Comparison of ENCODE assay signal across 18 cellular contexts in the genomic region with DNA sequence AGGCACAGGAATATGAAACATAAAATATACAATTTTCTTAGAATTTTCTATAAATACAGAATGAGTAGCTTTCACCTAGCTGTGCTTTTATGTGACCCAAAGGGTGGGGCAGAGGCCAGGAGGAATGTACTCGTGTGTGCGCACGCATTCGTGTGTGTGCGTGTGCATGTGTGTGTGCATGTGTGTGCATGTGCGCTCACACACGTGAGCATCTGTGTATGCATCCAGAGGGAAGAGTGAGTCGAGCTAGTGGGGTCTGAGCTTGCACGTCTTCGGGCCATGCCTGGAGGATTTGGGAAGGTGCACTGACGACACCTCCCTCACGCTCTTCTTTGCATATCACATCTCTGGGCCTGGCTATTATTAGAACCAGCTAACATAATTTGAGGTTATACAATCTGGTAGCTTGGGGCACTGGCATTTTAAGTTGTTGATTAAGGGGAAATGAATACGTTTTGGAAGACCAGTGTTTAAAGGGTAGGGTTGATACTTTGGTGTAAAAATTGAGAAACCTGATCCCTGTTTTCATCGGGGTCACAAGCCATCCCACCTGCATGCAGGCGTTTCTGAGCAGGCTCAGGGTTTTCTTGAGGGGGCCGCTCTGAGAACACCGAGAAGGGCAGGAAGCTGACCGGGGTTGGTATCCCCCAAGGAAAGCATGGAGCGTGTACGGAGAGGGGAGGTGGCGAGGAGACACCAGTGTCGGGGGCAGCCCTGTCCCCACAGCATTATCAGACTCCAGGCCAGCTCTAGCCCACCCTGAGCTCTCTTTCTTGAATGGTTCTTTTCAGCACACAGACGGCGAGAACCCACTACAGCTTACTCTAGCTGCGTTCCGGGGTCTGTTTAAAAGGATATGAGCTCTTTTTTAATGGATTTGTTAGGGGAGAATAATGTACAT.
DNase-seq lines count a peak whose midpoint lies in the region; ATAC-seq, FAIRE-seq and TF ChIP-seq lines count a peak whose summit lies in the region.
"Had no signal": no experiment of that assay in that cellular context is flagged by ENCODE, and none has a peak within 500 bp of the region (broad histone marks: within the 10 kb centered on the region; RNA-seq: fewer than 3 reads in every experiment).

No MANE protein-coding gene starts in this region.

- no peak for TF ChIP-seq EP300 in GM12878 (IDR thresholded peaks at IDR 0.05; ENCODE audit: borderline replicate concordance in 1 of 2, control insufficient read depth in 1 of 2, low read depth in 2 of 2, low read length in 2 of 2)

- SMC1A ChIA-PET in GM12878 (lab: Charles Lee; ENCODE audit: uncharacterized antibody, unreplicated experiment), result interaction anchor here (0.9 to 2.6 kb wide), 9 partner anchors 9 to 40 kb away, joined by 3 to 12 read pairs (median 3); no protein-coding TSS in a partner anchor

- H3K4me3 ChIP-seq in GM12878, result no peak overlapping the region

- H3K27me3 Mint-ChIP-seq in activated naive CD4-positive, alpha-beta T cell treated with anti-CD3 and anti-CD28 coated beads, Interleukin-2, amount 50 U/mL, for 24 hours, result no peaks in the 10 kb centered on the region
- no peaks in the 10 kb centered on the region for H3K27me3 Mint-ChIP-seq in memory B cell
- no peaks in the 10 kb centered on the region for H3K27me3 Mint-ChIP-seq in chondrocyte (ENCODE audit: low read depth)
- H3K27me3 Mint-ChIP-seq: activated CD4-positive, alpha-beta memory T cell treated with anti-CD3 and anti-CD28 coated beads, Interleukin-2, amount 10 ng/mL, durations not matched to agents 7 days and 5 days had no signal

- H2AFZ ChIP-seq in GM12878 (ENCODE audit: control insufficient read depth, low read depth, low read length), result no peak overlapping the region

- no peaks in the 10 kb centered on the region; the same call in 1 of the 2 replicates for H4K20me1 ChIP-seq in GM12878 (ENCODE audit: control insufficient read depth, insufficient read depth)

- H3K27me3 ChIP-seq in GM12878 (replicated peaks in 1 of 2; ENCODE audit: control insufficient read depth in 2 of 2, insufficient read depth in 2 of 2, low read length in 1 of 2), result no peaks in the 10 kb centered on the region

- no peak for DNase-seq in activated naive CD4-positive, alpha-beta T cell treated with anti-CD3 and anti-CD28 coated beads, Interleukin-2, amount 50 U/mL, for 72 hours (ENCODE audit: low spot score in 2 of 2)
- DNase-seq in GM12878 (ENCODE audit: low read depth, low spot score) (no peak), memory B cell (ENCODE audit: low spot score in 2 of 2) (no peak), A172 (ENCODE audit: low spot score) (no peak), chondrocyte (ENCODE audit: low spot score) (no peak)
- DNase-seq in stimulated activated effector memory CD8-positive, alpha-beta T cell treated with anti-CD3 and anti-CD28 coated beads, Interleukin-12 subunit alpha, Interleukin-12 subunit beta, amount 100 ng/mL, for 72 hours (ENCODE audit: low spot score in 2 of 2), result no peak
- DNase-seq: activated CD4-positive, alpha-beta memory T cell treated with anti-CD3 and anti-CD28 coated beads, Interleukin-2, amount 10 ng/mL, durations not matched to agents 7 days and 5 days; activated effector memory CD4-positive, alpha-beta T cell treated with anti-CD3 and anti-CD28 coated beads, Interleukin-2, amount 50 U/mL, for 16 hours; NCI-H1436; NCI-H82; SK-N-SH; stimulated activated naive CD8-positive, alpha-beta T cell treated with anti-CD3 and anti-CD28 coated beads, Interleukin-15, Interleukin-2, amounts not matched to agents 100 U/mL and 50 U/mL, for 24 hours had no signal

- H3K4me1 Mint-ChIP-seq in activated naive CD4-positive, alpha-beta T cell treated with anti-CD3 and anti-CD28 coated beads, Interleukin-2, amount 50 U/mL, for 24 hours, result peaks cover 68% of the 10 kb centered on the region
- H3K4me1 Mint-ChIP-seq in memory B cell (peaks cover 25% of the 10 kb centered on the region), chondrocyte (ENCODE audit: low read depth) (peaks cover 36% of the 10 kb centered on the region)
- H3K4me1 Mint-ChIP-seq in stimulated activated effector memory CD8-positive, alpha-beta T cell treated with anti-CD3 and anti-CD28 coated beads, Interleukin-12 subunit alpha, Interleukin-12 subunit beta, amount 100 ng/mL, for 72 hours, result peaks cover 75% of the 10 kb centered on the region

- H3K27ac Mint-ChIP-seq in activated naive CD4-positive, alpha-beta T cell treated with anti-CD3 and anti-CD28 coated beads, Interleukin-2, amount 50 U/mL, for 24 hours, result peak overlapping the region; percentile 76
- peak overlapping the region in 1 of 2 donors; percentile 50 for H3K27ac Mint-ChIP-seq in activated naive CD4-positive, alpha-beta T cell treated with anti-CD3 and anti-CD28 coated beads, Interleukin-2, amount 50 U/mL, for 72 hours
- peak overlapping the region; percentile 49 for H3K27ac Mint-ChIP-seq in memory B cell
- peak overlapping the region; percentile 29 for H3K27ac Mint-ChIP-seq in stimulated activated effector memory CD8-positive, alpha-beta T cell treated with anti-CD3 and anti-CD28 coated beads, Interleukin-12 subunit alpha, Interleukin-12 subunit beta, amount 100 ng/mL, for 72 hours
- no peak overlapping the region for H3K27ac Mint-ChIP-seq in chondrocyte (ENCODE audit: unreplicated experiment)
- H3K27ac Mint-ChIP-seq: activated CD4-positive, alpha-beta memory T cell treated with anti-CD3 and anti-CD28 coated beads, Interleukin-2, amount 10 ng/mL, durations not matched to agents 7 days and 5 days had no signal

- in situ Hi-C loops in GM12878 (cut with MboI), result no loop called here

- H3K27ac ChIP-seq in GM12878 (ENCODE audit: control insufficient read depth, insufficient read depth), result no peak overlapping the region

- intact Hi-C loops in GM12878 (cut with micrococcal nuclease; ENCODE audit: unreplicated experiment), result no loop called here

- no peak for FAIRE-seq in GM12878 (lab: Jason Lieb, UNC)
- FAIRE-seq: frontal cortex, HTR-8/SVneo, TTC549 had no signal

- RAD21 ChIA-PET in GM12878 (lab: Charles Lee; ENCODE audit: unreplicated experiment), result interaction anchor here (1.0 kb wide), 1 partner anchor 11 kb away, joined by 3 read pairs; no protein-coding TSS in a partner anchor

- H3K36me3 ChIP-seq in GM12878 (ENCODE audit: control insufficient read depth in 2 of 2, insufficient read depth in 2 of 2, low read length in 1 of 2), result peaks cover 11 to 20% of the 10 kb centered on the region in 2 experiments

- POLR2A ChIA-PET in GM12878 (lab: Charles Lee), result interaction anchor here (0.6 to 0.7 kb wide), 2 partner anchors 11 to 392 kb away, joined by 3 to 5 read pairs; no protein-coding TSS in a partner anchor

- ATAC-seq in activated naive CD4-positive, alpha-beta T cell treated with anti-CD3 and anti-CD28 coated beads, Interleukin-2, amount 50 U/mL, for 72 hours, result no peak
- ATAC-seq in GM12878 (no peak), memory B cell (ENCODE audit: low read depth) (no peak), HG03571 (IDR thresholded peaks at IDR 0.05; ENCODE audit: unreplicated experiment) (no peak)
- no peak for ATAC-seq in stimulated activated effector memory CD8-positive, alpha-beta T cell treated with anti-CD3 and anti-CD28 coated beads, Interleukin-12 subunit alpha, Interleukin-12 subunit beta, amount 100 ng/mL, for 72 hours
- ATAC-seq: stimulated activated naive CD8-positive, alpha-beta T cell treated with anti-CD3 and anti-CD28 coated beads, Interleukin-15, Interleukin-2, amounts not matched to agents 100 U/mL and 50 U/mL, for 24 hours had no signal

- H3K9ac ChIP-seq in GM12878 (ENCODE audit: control insufficient read depth, insufficient read depth, low read length), result no peak overlapping the region
- H3K9ac ChIP-seq: SK-N-SH had no signal

- no peaks in the 10 kb centered on the region for H3K9me3 ChIP-seq in GM12878 (replicated peaks; ENCODE audit: control insufficient read depth, insufficient read depth, low read length)
- H3K9me3 ChIP-seq: SK-N-SH had no signal

- peaks cover 6% of the 10 kb centered on the region for H3K36me3 Mint-ChIP-seq in activated naive CD4-positive, alpha-beta T cell treated with anti-CD3 and anti-CD28 coated beads, Interleukin-2, amount 50 U/mL, for 24 hours
- H3K36me3 Mint-ChIP-seq in activated naive CD4-positive, alpha-beta T cell treated with anti-CD3 and anti-CD28 coated beads, Interleukin-2, amount 50 U/mL, for 72 hours, result peaks cover 0 to 10% of the 10 kb centered on the region in 2 donors
- H3K36me3 Mint-ChIP-seq in memory B cell (peaks cover 16% of the 10 kb centered on the region), chondrocyte (ENCODE audit: low read depth) (peaks cover 6% of the 10 kb centered on the region)
- peaks cover 96% of the 10 kb centered on the region for H3K36me3 Mint-ChIP-seq in stimulated activated effector memory CD8-positive, alpha-beta T cell treated with anti-CD3 and anti-CD28 coated beads, Interleukin-12 subunit alpha, Interleukin-12 subunit beta, amount 100 ng/mL, for 72 hours

- no peaks in the 10 kb centered on the region for H3K4me1 ChIP-seq in GM12878 (ENCODE audit: control insufficient read depth, insufficient read depth, low read length)

- TF ChIP-seq CTCF in GM12878 (IDR thresholded peaks at IDR 0.05 in 2 of 3, conservative IDR thresholded peaks at IDR 0.05 in 1 of 3; ENCODE audit: control insufficient read depth in 2 of 3, extremely low read depth in 1 of 3, insufficient read depth in 1 of 3, low read depth in 3 of 3, low read length in 3 of 3) (no peak), chondrocyte (IDR thresholded peaks at IDR 0.05) (no peak)

- TF ChIP-seq RAD21 in GM12878 (IDR thresholded peaks at IDR 0.05; ENCODE audit: insufficient read depth, low read depth, low read length), result no peak

- CTCF ChIA-PET in GM12878 (lab: Yijun Ruan, JAX), result interaction anchor here (0.6 to 1.8 kb wide), 5 partner anchors 9 to 39 kb away, joined by 3 to 4 read pairs (median 3); no protein-coding TSS in a partner anchor

- 86% methylated on average over 26 of the region's 26 CpGs for WGBS in GM12878 (ENCODE audit: insufficient coverage, insufficient replicate concordance, low lambda C conversion rate, missing lambda C conversion rate)

- H3K4me2 ChIP-seq in GM12878 (ENCODE audit: control insufficient read depth, insufficient read depth), result no peak overlapping the region
- H3K4me2 ChIP-seq: SK-N-SH had no signal

- TF ChIP-seq POLR2A in GM12878 (IDR thresholded peaks at IDR 0.05; ENCODE audit: low read depth, low read length), result peak; percentile 45; the same call in 1 of the 2 replicates

- TSS peak; percentile 6 for BruUV-seq in GM12878 (replicated peaks; lab: Mats Ljungman, UMichigan)

- H3K4me3 Mint-ChIP-seq in activated naive CD4-positive, alpha-beta T cell treated with anti-CD3 and anti-CD28 coated beads, Interleukin-2, amount 50 U/mL, for 24 hours, result no peak overlapping the region
- H3K4me3 Mint-ChIP-seq in memory B cell, result no peak overlapping the region
- H3K4me3 Mint-ChIP-seq in stimulated activated effector memory CD8-positive, alpha-beta T cell treated with anti-CD3 and anti-CD28 coated beads, Interleukin-12 subunit alpha, Interleukin-12 subunit beta, amount 100 ng/mL, for 72 hours, result no peak overlapping the region
- H3K4me3 Mint-ChIP-seq in chondrocyte (ENCODE audit: unreplicated experiment), result no peak overlapping the region
- H3K4me3 Mint-ChIP-seq: activated CD4-positive, alpha-beta memory T cell treated with anti-CD3 and anti-CD28 coated beads, Interleukin-2, amount 10 ng/mL, durations not matched to agents 7 days and 5 days; nephron had no signal

- H3K9me3 Mint-ChIP-seq in activated naive CD4-positive, alpha-beta T cell treated with anti-CD3 and anti-CD28 coated beads, Interleukin-2, amount 50 U/mL, for 24 hours, result no peaks in the 10 kb centered on the region
- H3K9me3 Mint-ChIP-seq in activated naive CD4-positive, alpha-beta T cell treated with anti-CD3 and anti-CD28 coated beads, Interleukin-2, amount 50 U/mL, for 72 hours, result no peaks in the 10 kb centered on the region
- no peaks in the 10 kb centered on the region for H3K9me3 Mint-ChIP-seq in memory B cell
- H3K9me3 Mint-ChIP-seq in stimulated activated effector memory CD8-positive, alpha-beta T cell treated with anti-CD3 and anti-CD28 coated beads, Interleukin-12 subunit alpha, Interleukin-12 subunit beta, amount 100 ng/mL, for 72 hours, result no peaks in the 10 kb centered on the region
- no peaks in the 10 kb centered on the region for H3K9me3 Mint-ChIP-seq in chondrocyte (ENCODE audit: low read depth)
- H3K9me3 Mint-ChIP-seq: activated CD4-positive, alpha-beta memory T cell treated with anti-CD3 and anti-CD28 coated beads, Interleukin-2, amount 10 ng/mL, durations not matched to agents 7 days and 5 days; nephron had no signal

- H3K79me2 ChIP-seq in GM12878 (ENCODE audit: control insufficient read depth, insufficient read depth, low read length), result peaks cover 35% of the 10 kb centered on the region
